20 cellular contexts compared by ENCODE assay signal in the genomic region with DNA sequence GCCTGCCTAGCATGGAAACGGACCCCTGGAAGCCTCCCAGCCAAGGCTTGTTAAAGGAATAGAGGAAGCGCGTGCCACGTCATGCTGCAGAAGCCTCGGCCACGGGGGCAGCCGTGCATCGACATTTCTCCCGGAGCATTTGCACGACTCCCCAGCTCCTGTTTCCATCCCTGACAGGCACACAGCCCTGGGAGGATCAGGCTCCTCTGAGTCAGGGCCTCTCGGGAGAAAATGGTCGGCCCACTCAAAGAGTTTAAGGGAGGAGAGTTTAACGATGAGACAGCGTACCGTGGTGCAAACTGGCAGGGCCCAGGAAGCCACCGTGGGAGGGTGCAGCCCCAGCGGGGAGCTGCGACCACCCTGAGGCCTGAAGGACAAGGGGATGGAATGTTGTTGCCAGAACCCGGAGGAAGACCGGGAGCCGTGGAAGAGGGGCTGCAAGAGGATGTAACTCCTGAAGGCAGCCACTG.
"Had no signal": no experiment of that assay in that cellular context is flagged by ENCODE, and none has a peak within 500 bp of the region (broad histone marks: within the 10 kb centered on the region; RNA-seq: fewer than 3 reads in every experiment).

No MANE protein-coding gene starts in this region.

- H3K4me3 Mint-ChIP-seq: activated CD4-positive, alpha-beta T cell treated with anti-CD3 and anti-CD28 coated beads, Interleukin-2, amount 10 ng/mL, durations not matched to agents 7 days and 5 days; endodermal cell; immature natural killer cell; natural killer cell treated with Interleukin-12 subunit alpha and Interleukin-12 subunit beta and Interleukin-15 and Interleukin-18, amount 100 ng/mL, for 72 hours; T-cell had no signal

- H3K4me3 ChIP-seq: body of pancreas, pancreas, spleen, transverse colon had no signal

- H3K9me3 Mint-ChIP-seq: activated CD4-positive, alpha-beta T cell treated with anti-CD3 and anti-CD28 coated beads, Interleukin-2, amount 10 ng/mL, durations not matched to agents 7 days and 5 days; endodermal cell; immature natural killer cell; natural killer cell treated with Interleukin-12 subunit alpha and Interleukin-12 subunit beta and Interleukin-15 and Interleukin-18, amount 100 ng/mL, for 72 hours; T-cell; WTC11 had no signal

- H3K36me3 ChIP-seq: pancreas, spleen, transverse colon had no signal

- H3K4me1 Mint-ChIP-seq: activated CD4-positive, alpha-beta T cell treated with anti-CD3 and anti-CD28 coated beads, Interleukin-2, amount 10 ng/mL, durations not matched to agents 7 days and 5 days had no signal

- H3K27ac Mint-ChIP-seq: activated CD4-positive, alpha-beta T cell treated with anti-CD3 and anti-CD28 coated beads, Interleukin-2, amount 10 ng/mL, durations not matched to agents 7 days and 5 days; endodermal cell; immature natural killer cell; natural killer cell treated with Interleukin-12 subunit alpha and Interleukin-12 subunit beta and Interleukin-15 and Interleukin-18, amount 100 ng/mL, for 72 hours; T-cell; WTC11 had no signal

- DNase-seq: activated CD4-positive, alpha-beta T cell treated with anti-CD3 and anti-CD28 coated beads, Interleukin-2, amount 10 ng/mL, durations not matched to agents 7 days and 5 days; activated naive CD4-positive, alpha-beta T cell treated with anti-CD3 and anti-CD28 coated beads, Interleukin-2, amount 50 U/mL, for 16 hours; amniotic stem cell; body of pancreas; cerebellar nuclear complex; dermis blood vessel endothelial cell; endodermal cell; erythroblast; immature natural killer cell; left cardiac atrium; mammary epithelial cell; pancreas; stimulated activated CD4-positive, alpha-beta T cell treated with anti-CD3 and anti-CD28 coated beads, Interleukin-1b, Interleukin-23, amount 100 ng/mL, for 48 hours; stimulated activated naive CD4-positive, alpha-beta T cell; substantia nigra; transverse colon had no signal

- H3K27ac ChIP-seq: body of pancreas, pancreas, spleen, transverse colon had no signal

- ATAC-seq: body of pancreas; left cardiac atrium; natural killer cell treated with Interleukin-12 subunit alpha and Interleukin-12 subunit beta and Interleukin-15 and Interleukin-18, amount 100 ng/mL, for 72 hours; pancreas; T-cell had no signal

- H3K36me3 Mint-ChIP-seq: natural killer cell treated with Interleukin-12 subunit alpha and Interleukin-12 subunit beta and Interleukin-15 and Interleukin-18, amount 100 ng/mL, for 72 hours; T-cell; WTC11 had no signal

- H3K9me3 ChIP-seq: body of pancreas, pancreas, spleen, transverse colon had no signal

- H3K27me3 ChIP-seq: pancreas had no signal

- H3K4me1 ChIP-seq: pancreas had no signal
